In genomic region chr1:150778409-150778808, GRCh38 we compare ENCODE assay signal across 1 cellular context.
TF ChIP-seq lines count a peak whose summit lies in the region.

No MANE protein-coding gene starts in this region.

TF ChIP-seq in K562, 482 proteins besides CTCF, POLR2A, EP300 and RAD21 (continued from another document):
- TF ChIP-seq CEBPZ (IDR thresholded peaks at IDR 0.05; ENCODE audit: borderline replicate concordance, low read depth, low read length): no peak
- no peak for TF ChIP-seq HLTF (IDR thresholded peaks at IDR 0.05)
- TF ChIP-seq ZNF407 (IDR thresholded peaks at IDR 0.05; ENCODE audit: low read depth): no peak
TF ChIP-seq in K562: peak in this region for 0.
